11 cellular contexts compared by ENCODE assay signal in the genomic region with DNA sequence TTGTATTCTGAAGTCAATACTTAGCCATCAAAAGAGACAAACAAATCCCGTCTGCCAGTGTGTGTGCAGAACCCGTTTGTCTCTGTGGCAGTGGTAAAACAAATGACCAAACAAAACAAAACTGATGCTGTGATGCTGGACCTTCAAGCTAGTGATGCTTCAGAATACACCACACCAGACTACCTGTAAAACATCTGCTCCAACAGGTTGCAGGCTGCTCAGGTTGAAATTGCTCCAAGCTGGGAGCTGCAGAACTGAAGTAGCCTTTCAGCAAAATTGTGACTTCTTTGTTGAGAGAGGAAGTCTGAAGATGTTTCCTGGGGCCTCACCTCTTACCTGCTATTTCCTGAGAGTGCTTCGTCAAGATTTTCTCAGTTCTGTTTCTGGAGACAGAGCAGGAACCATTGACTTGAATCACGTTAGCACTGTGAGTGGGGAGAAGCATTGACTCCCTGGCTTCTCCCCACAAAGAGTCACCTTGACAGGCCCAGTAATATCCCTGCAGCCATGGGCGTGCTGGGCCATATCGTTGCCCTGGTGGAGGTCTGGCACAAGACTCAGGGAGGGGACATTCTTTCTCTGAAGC.
A peak's percentile ranks its signal among the peaks of the same experiment; 100 is the strongest.
DNase-seq lines count a peak whose midpoint lies in the region; ATAC-seq, FAIRE-seq and TF ChIP-seq lines count a peak whose summit lies in the region.
"Had no signal": no experiment of that assay in that cellular context is flagged by ENCODE, and none has a peak within 500 bp of the region (broad histone marks: within the 10 kb centered on the region; RNA-seq: fewer than 3 reads in every experiment).

No MANE protein-coding gene starts in this region.

- H3K9me3 ChIP-seq in HepG2 (ENCODE audit: low read length) (no peaks in the 10 kb centered on the region), endodermal cell (ENCODE audit: control insufficient read depth, low read length) (no peaks in the 10 kb centered on the region)
- H3K9me3 ChIP-seq: colonic mucosa had no signal

- no peak overlapping the region for H3K9ac ChIP-seq in HepG2 (ENCODE audit: insufficient read depth, low read depth, low read length)
- H3K9ac ChIP-seq in endodermal cell (ENCODE audit: extremely low read depth, low read length, poor library complexity, severe bottlenecking), result no peak overlapping the region

- TF ChIP-seq RAD21 in HepG2 (CRISPR knock-in tag; IDR thresholded peaks at IDR 0.05), result no peak

- H4K20me1 ChIP-seq in HepG2 (ENCODE audit: insufficient read depth, low read length), result no peaks in the 10 kb centered on the region

- no peaks in the 10 kb centered on the region for H3K27me3 ChIP-seq in bronchial epithelial cell (ENCODE audit: control insufficient read depth, insufficient read depth, low read length)
- H3K27me3 ChIP-seq in HepG2 (ENCODE audit: control insufficient read depth in 1 of 2, insufficient read depth in 2 of 2, low read length in 2 of 2), result peaks cover 0 to 10% of the 10 kb centered on the region in 2 experiments; a peak in 3 of 5 replicates
- no peaks in the 10 kb centered on the region for H3K27me3 ChIP-seq in endodermal cell (ENCODE audit: control insufficient read depth, insufficient read depth, low read length, poor library complexity, severe bottlenecking)
- H3K27me3 ChIP-seq: colonic mucosa had no signal

- FAIRE-seq in bronchial epithelial cell (lab: Jason Lieb, UNC) (peak; percentile 23), HepG2 (lab: Jason Lieb, UNC) (no peak)

- BruUV-seq in HepG2 (replicated peaks; lab: Mats Ljungman, UMichigan), result no TSS peak

- CTCF ChIA-PET in HepG2 (lab: Yijun Ruan, JAX; ENCODE audit: low intra/inter-chr PET ratio, low total read pairs), result no interaction called here

- H3K4me1 Mint-ChIP-seq in T-helper 2 cell treated with Interferon-gamma antibody and Interleukin-4, amounts not matched to agents 5 μg/mL and 100 μg/mL, for 36 hours (ENCODE audit: low read depth), result peaks cover 22% of the 10 kb centered on the region
- peaks cover 17% of the 10 kb centered on the region for H3K4me1 Mint-ChIP-seq in endodermal cell

- H3K4me1 ChIP-seq in HepG2 (ENCODE audit: insufficient read depth, low read length), result peaks cover 24% of the 10 kb centered on the region
- H3K4me1 ChIP-seq in endodermal cell (ENCODE audit: control insufficient read depth, insufficient read depth, low read length), result peaks cover 3% of the 10 kb centered on the region
- H3K4me1 ChIP-seq: colonic mucosa had no signal

- H3K4me3 Mint-ChIP-seq in T-helper 2 cell treated with Interferon-gamma antibody and Interleukin-4, amounts not matched to agents 5 μg/mL and 100 μg/mL, for 36 hours, result no peak overlapping the region
- H3K4me3 Mint-ChIP-seq in endodermal cell, result no peak overlapping the region

- no peak overlapping the region for H3K27ac ChIP-seq in HepG2 (ENCODE audit: extremely low read length, insufficient read depth, low read length)
- no peak overlapping the region for H3K27ac ChIP-seq in endodermal cell (ENCODE audit: low read depth, low read length)
- H3K27ac ChIP-seq: colonic mucosa had no signal

- POLR2A ChIA-PET in HepG2 (lab: Yijun Ruan, JAX), result no interaction called here

- no peak overlapping the region for H2AFZ ChIP-seq in HepG2 (ENCODE audit: low read length)

- peak; percentile 80 for ATAC-seq in GM19351 (IDR thresholded peaks at IDR 0.05; ENCODE audit: unreplicated experiment)
- peak; percentile 82 for ATAC-seq in HG03066 (IDR thresholded peaks at IDR 0.05; ENCODE audit: low read depth, unreplicated experiment)
- ATAC-seq in HepG2, result no peak

- H3K27ac Mint-ChIP-seq in T-helper 2 cell treated with Interferon-gamma antibody and Interleukin-4, amounts not matched to agents 5 μg/mL and 100 μg/mL, for 36 hours, result no peak overlapping the region
- H3K27ac Mint-ChIP-seq in endodermal cell, result no peak overlapping the region

- no peaks in the 10 kb centered on the region for H3K36me3 ChIP-seq in bronchial epithelial cell (ENCODE audit: control insufficient read depth, insufficient read depth, low read length)
- no peaks in the 10 kb centered on the region for H3K36me3 ChIP-seq in HepG2 (replicated peaks in 1 of 2; ENCODE audit: control insufficient read depth in 1 of 2, insufficient read depth in 2 of 2, low read length in 2 of 2)
- no peaks in the 10 kb centered on the region for H3K36me3 ChIP-seq in endodermal cell (ENCODE audit: control insufficient read depth, insufficient read depth, low read length)
- H3K36me3 ChIP-seq: colonic mucosa had no signal

- TF ChIP-seq CTCF in GM12864 (IDR thresholded peaks at IDR 0.05; ENCODE audit: low read depth, low read length, missing control alignments), result no peak
- no peak for TF ChIP-seq CTCF in bronchial epithelial cell (IDR thresholded peaks at IDR 0.05; ENCODE audit: insufficient read depth, low read length, severe bottlenecking)
- TF ChIP-seq CTCF in HepG2 (CRISPR knock-in tag; IDR thresholded peaks at IDR 0.05), result no peak
- TF ChIP-seq CTCF in endodermal cell (conservative IDR thresholded peaks at IDR 0.05), result no peak

- TF ChIP-seq POLR2A in HepG2 (IDR thresholded peaks at IDR 0.05; ENCODE audit: insufficient read depth in 1 of 2, low read depth in 2 of 2, low read length in 2 of 2), result no peak

- DNase-seq in GM12864 (ENCODE audit: low read depth) (peak; percentile 54), bronchial epithelial cell (ENCODE audit: low read depth) (no peak), HepG2 (ENCODE audit: low spot score) (no peak), midbrain (lab: John Stamatoyannopoulos, UW) (no peak), endodermal cell (no peak)
- no peak for DNase-seq in T-helper 2 cell treated with Interferon-gamma antibody and Interleukin-4, amounts not matched to agents 5 μg/mL and 100 μg/mL, for 36 hours (ENCODE audit: low spot score)
- DNase-seq: colonic mucosa, DND-41, posterior cingulate gyrus had no signal

- peaks cover 3% of the 10 kb centered on the region for H3K27me3 Mint-ChIP-seq in T-helper 2 cell treated with Interferon-gamma antibody and Interleukin-4, amounts not matched to agents 5 μg/mL and 100 μg/mL, for 36 hours (ENCODE audit: low read depth)
- no peaks in the 10 kb centered on the region for H3K27me3 Mint-ChIP-seq in endodermal cell (ENCODE audit: insufficient read depth)

- 15% methylated on average over 6 of the region's 6 CpGs for WGBS in HepG2 (ENCODE audit: low lambda C conversion rate)
- whole genome bisulfite sequencing in endodermal cell (ENCODE audit: insufficient coverage in 1 of 2, insufficient read length in 1 of 2), 2 experiments, result 89 to 96% methylated on average over 4 to 6 of the region's 6 CpGs

- no peak for TF ChIP-seq EP300 in HepG2 (IDR thresholded peaks at IDR 0.05; ENCODE audit: low read depth in 2 of 2, low read length in 2 of 2)
- no peak for TF ChIP-seq EP300 in HepG2 (CRISPR knock-in tag; IDR thresholded peaks at IDR 0.05; ENCODE audit: borderline replicate concordance)

- in situ Hi-C loops in HepG2 (cut with HindIII; ENCODE audit: extremely low pct_ligation_motif_present, low pct_unique_long_range_greater_than_20kb), result no loop called here

- no peaks in the 10 kb centered on the region for H3K9me3 Mint-ChIP-seq in T-helper 2 cell treated with Interferon-gamma antibody and Interleukin-4, amounts not matched to agents 5 μg/mL and 100 μg/mL, for 36 hours
- H3K9me3 Mint-ChIP-seq in endodermal cell, result no peaks in the 10 kb centered on the region

- no peaks in the 10 kb centered on the region for H3K36me3 Mint-ChIP-seq in T-helper 2 cell treated with Interferon-gamma antibody and Interleukin-4, amounts not matched to agents 5 μg/mL and 100 μg/mL, for 36 hours (ENCODE audit: low read depth)
- no peaks in the 10 kb centered on the region for H3K36me3 Mint-ChIP-seq in endodermal cell (ENCODE audit: low read depth)

- intact Hi-C loops in HepG2 (cut with micrococcal nuclease; ENCODE audit: unreplicated experiment), result no loop called here

- H3K4me3 ChIP-seq in GM12864 (ENCODE audit: low read depth, low read length) (no peak overlapping the region), bronchial epithelial cell (ENCODE audit: low read depth, low read length) (no peak overlapping the region), HepG2 (replicated peaks in 1 of 3; ENCODE audit: insufficient read depth in 1 of 3, low read depth in 2 of 3, low read length in 3 of 3) (no peak overlapping the region), endodermal cell (ENCODE audit: low read length) (no peak overlapping the region)
- H3K4me3 ChIP-seq: colonic mucosa had no signal

- no peak overlapping the region for H3K4me2 ChIP-seq in HepG2 (ENCODE audit: low read depth, low read length)

- H3K79me2 ChIP-seq in HepG2 (ENCODE audit: insufficient read depth, low read length), result no peaks in the 10 kb centered on the region

TF ChIP-seq in HepG2, 621 proteins besides CTCF, POLR2A, EP300 and RAD21:
- TF ChIP-seq ZNF260 (CRISPR knock-in tag; IDR thresholded peaks at IDR 0.05; ENCODE audit: borderline replicate concordance, low read depth) (no peak), MED8 (CRISPR knock-in tag; IDR thresholded peaks at IDR 0.05; ENCODE audit: insufficient replicate concordance) (no peak), KLF11 (CRISPR knock-in tag; IDR thresholded peaks at IDR 0.05) (no peak), ZNF777 (CRISPR knock-in tag; IDR thresholded peaks at IDR 0.05) (no peak), PRPF4 (IDR thresholded peaks at IDR 0.05; ENCODE audit: low read depth, low read length, poor library complexity, severe bottlenecking) (no peak), KDM3A (CRISPR knock-in tag; IDR thresholded peaks at IDR 0.05; ENCODE audit: low read depth) (no peak), ZBTB7B (CRISPR knock-in tag; IDR thresholded peaks at IDR 0.05) (no peak)
- TF ChIP-seq, protein P1, sequence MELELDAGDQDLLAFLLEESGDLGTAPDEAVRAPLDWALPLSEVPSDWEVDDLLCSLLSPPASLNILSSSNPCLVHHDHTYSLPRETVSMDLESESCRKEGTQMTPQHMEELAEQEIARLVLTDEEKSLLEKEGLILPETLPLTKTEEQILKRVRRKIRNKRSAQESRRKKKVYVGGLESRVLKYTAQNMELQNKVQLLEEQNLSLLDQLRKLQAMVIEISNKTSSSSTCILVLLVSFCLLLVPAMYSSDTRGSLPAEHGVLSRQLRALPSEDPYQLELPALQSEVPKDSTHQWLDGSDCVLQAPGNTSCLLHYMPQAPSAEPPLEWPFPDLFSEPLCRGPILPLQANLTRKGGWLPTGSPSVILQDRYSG (CRISPR knock-in tag; IDR thresholded peaks at IDR 0.05), result no peak
- TF ChIP-seq, protein P2, sequence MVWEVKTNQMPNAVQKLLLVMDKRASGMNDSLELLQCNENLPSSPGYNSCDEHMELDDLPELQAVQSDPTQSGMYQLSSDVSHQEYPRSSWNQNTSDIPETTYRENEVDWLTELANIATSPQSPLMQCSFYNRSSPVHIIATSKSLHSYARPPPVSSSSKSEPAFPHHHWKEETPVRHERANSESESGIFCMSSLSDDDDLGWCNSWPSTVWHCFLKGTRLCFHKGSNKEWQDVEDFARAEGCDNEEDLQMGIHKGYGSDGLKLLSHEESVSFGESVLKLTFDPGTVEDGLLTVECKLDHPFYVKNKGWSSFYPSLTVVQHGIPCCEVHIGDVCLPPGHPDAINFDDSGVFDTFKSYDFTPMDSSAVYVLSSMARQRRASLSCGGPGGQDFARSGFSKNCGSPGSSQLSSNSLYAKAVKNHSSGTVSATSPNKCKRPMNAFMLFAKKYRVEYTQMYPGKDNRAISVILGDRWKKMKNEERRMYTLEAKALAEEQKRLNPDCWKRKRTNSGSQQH (CRISPR knock-in tag; IDR thresholded peaks at IDR 0.05; ENCODE audit: low read depth), result no peak
